Comparison of ENCODE assay signal across 25 cellular contexts in genomic region chr12:132029503-132030300, GRCh38.
A peak's percentile ranks its signal among the peaks of the same experiment; 100 is the strongest.
DNase-seq lines count a peak whose midpoint lies in the region; ATAC-seq, FAIRE-seq and TF ChIP-seq lines count a peak whose summit lies in the region.
"Had no signal": no experiment of that assay in that cellular context is flagged by ENCODE, and none has a peak within 500 bp of the region (broad histone marks: within the 10 kb centered on the region; RNA-seq: fewer than 3 reads in every experiment).

No MANE protein-coding gene starts in this region.

- H3K9me3 ChIP-seq in HepG2 (ENCODE audit: low read length) (no peaks in the 10 kb centered on the region), right lobe of liver (no peaks in the 10 kb centered on the region), adrenal gland (replicated peaks in 1 of 3) (no peaks in the 10 kb centered on the region), aorta (ENCODE audit: control insufficient read depth, low read length) (no peaks in the 10 kb centered on the region)
- H3K9me3 ChIP-seq: prostate gland, suprapubic skin had no signal

- TF ChIP-seq POLR2A in HepG2 (IDR thresholded peaks at IDR 0.05; ENCODE audit: insufficient read depth in 1 of 2, low read depth in 2 of 2, low read length in 2 of 2) (no peak), right lobe of liver (IDR thresholded peaks at IDR 0.05) (no peak), adrenal gland (IDR thresholded peaks at IDR 0.05) (no peak)

- POLR2A ChIA-PET in HepG2 (lab: Yijun Ruan, JAX): no interaction called here

- TF ChIP-seq CTCF in HepG2 (CRISPR knock-in tag; IDR thresholded peaks at IDR 0.05) (no peak), right lobe of liver (IDR thresholded peaks at IDR 0.05) (no peak), adrenal gland (IDR thresholded peaks at IDR 0.05) (no peak)

- no peak overlapping the region for H2AFZ ChIP-seq in HepG2 (ENCODE audit: low read length)

- H3K4me2 ChIP-seq in HepG2 (ENCODE audit: low read depth, low read length): no peak overlapping the region

- CTCF ChIA-PET in HepG2 (lab: Yijun Ruan, JAX; ENCODE audit: low intra/inter-chr PET ratio, low total read pairs): no interaction called here

- DNase-seq in HepG2 (ENCODE audit: low spot score) (no peak), right lobe of liver (no peak), adrenal gland (no peak), islet precursor cell (peak; percentile 82), aorta (peak in 1 of 2 donors; percentile 49), GDM1 (lab: John Stamatoyannopoulos, UW) (no peak)
- DNase-seq: activated B cell treated with CpG ODN at 0.5 μM for 24 hours; activated CD4-positive, alpha-beta T cell treated with anti-CD3 and anti-CD28 coated beads, Interleukin-2, amount 50 U/mL, for 4 hours; activated CD8-positive, alpha-beta memory T cell treated with anti-CD3 and anti-CD28 coated beads, Interleukin-2, amount 50 U/mL, for 4 hours; glutamatergic neuron; kidney glomerular epithelial cell; NCI-H1092 treated with DMSO at 0.1 percent for 48 hours; NCI-H2029 treated with DMSO at 0.1 percent for 48 hours; NCI-H446; NCI-H82; T-helper 9 cell had no signal

- TF ChIP-seq EP300 in HepG2 (IDR thresholded peaks at IDR 0.05; ENCODE audit: low read depth in 2 of 2, low read length in 2 of 2): no peak
- TF ChIP-seq EP300 in HepG2 (CRISPR knock-in tag; IDR thresholded peaks at IDR 0.05; ENCODE audit: borderline replicate concordance): no peak

- in situ Hi-C loops in HepG2 (cut with HindIII; ENCODE audit: extremely low pct_ligation_motif_present, low pct_unique_long_range_greater_than_20kb): no loop called here

- no peak overlapping the region for H3K9ac ChIP-seq in HepG2 (ENCODE audit: insufficient read depth, low read depth, low read length)

- no peak for TF ChIP-seq RAD21 in HepG2 (CRISPR knock-in tag; IDR thresholded peaks at IDR 0.05)

- peaks cover 40 to 91% of the 10 kb centered on the region in 2 experiments for H3K36me3 ChIP-seq in HepG2 (replicated peaks in 1 of 2; ENCODE audit: control insufficient read depth in 1 of 2, insufficient read depth in 2 of 2, low read length in 2 of 2)
- peaks cover 0 to 97% (median 49%) of the 10 kb centered on the region in 4 donors for H3K36me3 ChIP-seq in right lobe of liver
- peaks cover 0 to 92% of the 10 kb centered on the region in 2 donors for H3K36me3 ChIP-seq in adrenal gland (replicated peaks in 1 of 2)
- peaks cover 3 to 19% of the 10 kb centered on the region in 2 donors for H3K36me3 ChIP-seq in aorta (ENCODE audit: control insufficient read depth in 1 of 2, insufficient read depth in 2 of 2, low read length in 1 of 2)

- no peak for FAIRE-seq in HepG2 (lab: Jason Lieb, UNC)
- FAIRE-seq: GM18507, H1, urothelium cell line had no signal

- ATAC-seq in HepG2: no peak
- no peak for ATAC-seq in right lobe of liver
- ATAC-seq in aorta (ENCODE audit: low FRiP score): peak; percentile 9
- no peak for ATAC-seq in GM21737 (IDR thresholded peaks at IDR 0.05; ENCODE audit: unreplicated experiment)
- ATAC-seq in GM21528 (IDR thresholded peaks at IDR 0.05; ENCODE audit: low FRiP score, unreplicated experiment): no peak

- no TSS peak for BruUV-seq in HepG2 (replicated peaks; lab: Mats Ljungman, UMichigan)

- no peak overlapping the region for H3K4me3 ChIP-seq in HepG2 (replicated peaks in 1 of 3; ENCODE audit: insufficient read depth in 1 of 3, low read depth in 2 of 3, low read length in 3 of 3)
- H3K4me3 ChIP-seq in right lobe of liver: no peak overlapping the region
- H3K4me3 ChIP-seq in adrenal gland: no peak overlapping the region
- no peak overlapping the region for H3K4me3 ChIP-seq in aorta (ENCODE audit: low read length in 2 of 2)
- H3K4me3 ChIP-seq: coronary artery, prostate gland, suprapubic skin had no signal

- 97% methylated on average over 21 of the region's 26 CpGs for WGBS in HepG2 (ENCODE audit: low lambda C conversion rate)
- 93% methylated on average over 7 of the region's 26 CpGs for WGBS in right lobe of liver (ENCODE audit: insufficient coverage, low coverage, low lambda C conversion rate, missing lambda C conversion rate)
- WGBS in adrenal gland, 4 donors: 89 to 95% (median 93%) methylated on average over 6 to 26 of the region's 26 CpGs
- 91% methylated on average over 26 of the region's 26 CpGs for whole genome bisulfite sequencing in aorta, 2 donors

- intact Hi-C loops in HepG2 (cut with micrococcal nuclease; ENCODE audit: unreplicated experiment) (no loop called here), right lobe of liver (cut with DNase I) (no loop called here), adrenal gland (cut with DNase I) (no loop called here), aorta (cut with DNase I) (no loop called here)

- H3K4me1 ChIP-seq in HepG2 (ENCODE audit: insufficient read depth, low read length) (no peaks in the 10 kb centered on the region), right lobe of liver (no peaks in the 10 kb centered on the region), adrenal gland (replicated peaks in 1 of 2) (peaks cover 0 to 15% of the 10 kb centered on the region in 2 donors), aorta (ENCODE audit: control insufficient read depth in 1 of 2, insufficient read depth in 2 of 2, low read length in 2 of 2) (no peaks in the 10 kb centered on the region)
- H3K4me1 ChIP-seq: prostate gland, suprapubic skin had no signal

- H4K20me1 ChIP-seq in HepG2 (ENCODE audit: insufficient read depth, low read length): no peaks in the 10 kb centered on the region

- no peak overlapping the region for H3K27ac ChIP-seq in HepG2 (ENCODE audit: extremely low read length, insufficient read depth, low read length)
- no peak overlapping the region for H3K27ac ChIP-seq in right lobe of liver
- H3K27ac ChIP-seq in adrenal gland: peak overlapping the region in 4 of 5 donors; percentile 8 to 81 (median 65)
- no peak overlapping the region for H3K27ac ChIP-seq in aorta (ENCODE audit: low read depth in 1 of 2, low read length in 2 of 2)
- H3K27ac ChIP-seq: brain microvascular endothelial cell, coronary artery, prostate gland, suprapubic skin had no signal

- H3K27me3 ChIP-seq in HepG2 (ENCODE audit: control insufficient read depth in 1 of 2, insufficient read depth in 2 of 2, low read length in 2 of 2): no peaks in the 10 kb centered on the region
- H3K27me3 ChIP-seq in right lobe of liver: no peaks in the 10 kb centered on the region
- no peaks in the 10 kb centered on the region for H3K27me3 ChIP-seq in adrenal gland
- no peaks in the 10 kb centered on the region for H3K27me3 ChIP-seq in aorta (ENCODE audit: control insufficient read depth in 1 of 2, insufficient read depth in 2 of 2, low read length in 1 of 2)
- H3K27me3 ChIP-seq: brain microvascular endothelial cell, suprapubic skin had no signal

- no peaks in the 10 kb centered on the region for H3K79me2 ChIP-seq in HepG2 (ENCODE audit: insufficient read depth, low read length)

TF ChIP-seq in HepG2, 621 proteins besides CTCF, POLR2A, EP300 and RAD21:
- peak; percentile 40 for TF ChIP-seq AGO2 (optimal IDR thresholded peaks at IDR 0.05; ENCODE audit: low read depth, low read length)
- no peak for TF ChIP-seq ZNF850 (CRISPR knock-in tag; conservative IDR thresholded peaks at IDR 0.05)

Comparison
In these comparisons a context has a peak if more than half of its experiments do, and no peak if none do; other contexts are left out.
1. H3K27ac ChIP-seq: peak in adrenal gland (4 of 5); none in HepG2 (single experiment), right lobe of liver (0 of 3) and aorta (0 of 2).